1 cellular context compared by ENCODE assay signal in genomic region chr11:57646756-57647303, GRCh38.
A peak's percentile ranks its signal among the peaks of the same experiment; 100 is the strongest.
TF ChIP-seq lines count a peak whose summit lies in the region.

No MANE protein-coding gene starts in this region.

TF ChIP-seq in WTC11, 78 proteins besides CTCF, POLR2A, EP300 and RAD21 (continued from another document and continues in another):
- TF ChIP-seq PRDM15 (CRISPR knock-in tag; IDR thresholded peaks at IDR 0.05) (peak; percentile 51), FOXP4 (CRISPR knock-in tag; IDR thresholded peaks at IDR 0.05) (peak; percentile 48; the same call in 1 of the 2 replicates), HMGA2 (CRISPR knock-in tag; IDR thresholded peaks at IDR 0.05) (no peak), ZNF396 (CRISPR knock-in tag; IDR thresholded peaks at IDR 0.05; ENCODE audit: borderline replicate concordance) (no peak), ZNF263 (CRISPR knock-in tag; IDR thresholded peaks at IDR 0.05; ENCODE audit: low read depth) (peak; percentile 65; the same call in 1 of the 2 replicates), SOX15 (CRISPR knock-in tag; IDR thresholded peaks at IDR 0.05) (no peak), MYBL2 (CRISPR knock-in tag; IDR thresholded peaks at IDR 0.05) (peak; percentile 94), EMX1 (CRISPR knock-in tag; IDR thresholded peaks at IDR 0.05) (peak; percentile 78; the same call in 1 of the 2 replicates), ETV6 (CRISPR knock-in tag; IDR thresholded peaks at IDR 0.05) (peak; percentile 79), ZNF317 (CRISPR knock-in tag; IDR thresholded peaks at IDR 0.05; ENCODE audit: borderline replicate concordance, low read depth) (no peak), FOXP1 (CRISPR knock-in tag; IDR thresholded peaks at IDR 0.05; ENCODE audit: borderline replicate concordance) (peak; percentile 98), OVOL2 (CRISPR knock-in tag; IDR thresholded peaks at IDR 0.05; ENCODE audit: borderline replicate concordance) (no peak), ZBTB21 (CRISPR knock-in tag; IDR thresholded peaks at IDR 0.05; ENCODE audit: borderline replicate concordance) (peak; percentile 88), RELA (CRISPR knock-in tag; IDR thresholded peaks at IDR 0.05; ENCODE audit: borderline replicate concordance) (no peak; the same call in 1 of the 2 replicates), HMGXB4 (CRISPR knock-in tag; IDR thresholded peaks at IDR 0.05) (peak; percentile 66; the same call in 1 of the 2 replicates), PRRX2 (CRISPR knock-in tag; IDR thresholded peaks at IDR 0.05) (peak; percentile 93), TP53 (CRISPR knock-in tag; IDR thresholded peaks at IDR 0.05) (peak; percentile 93), MLX (CRISPR knock-in tag; IDR thresholded peaks at IDR 0.05) (no peak), ZNF416 (CRISPR knock-in tag; IDR thresholded peaks at IDR 0.05) (peak; percentile 97), GRHL2 (CRISPR knock-in tag; IDR thresholded peaks at IDR 0.05; ENCODE audit: insufficient replicate concordance, severe bottlenecking) (no peak), KAT7 (CRISPR knock-in tag; IDR thresholded peaks at IDR 0.05; ENCODE audit: borderline replicate concordance) (peak; percentile 7; the same call in 1 of the 2 replicates), SMAD3 (CRISPR knock-in tag; IDR thresholded peaks at IDR 0.05; ENCODE audit: borderline replicate concordance) (peak; percentile 81), ESRRA (CRISPR knock-in tag; IDR thresholded peaks at IDR 0.05; ENCODE audit: borderline replicate concordance) (no peak; the same call in 1 of the 2 replicates), ZNF532 (CRISPR knock-in tag; IDR thresholded peaks at IDR 0.05; ENCODE audit: borderline replicate concordance) (peak; percentile 48; the same call in 1 of the 2 replicates), ERG (CRISPR knock-in tag; IDR thresholded peaks at IDR 0.05) (peak; percentile 84)
- TF ChIP-seq, protein P1, sequence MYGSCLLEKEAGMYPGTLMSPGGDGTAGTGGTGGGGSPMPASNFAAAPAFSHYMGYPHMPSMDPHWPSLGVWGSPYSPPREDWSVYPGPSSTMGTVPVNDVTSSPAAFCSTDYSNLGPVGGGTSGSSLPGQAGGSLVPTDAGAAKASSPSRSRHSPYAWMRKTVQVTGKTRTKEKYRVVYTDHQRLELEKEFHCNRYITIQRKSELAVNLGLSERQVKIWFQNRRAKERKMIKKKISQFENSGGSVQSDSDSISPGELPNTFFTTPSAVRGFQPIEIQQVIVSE (CRISPR knock-in tag; IDR thresholded peaks at IDR 0.05; ENCODE audit: borderline replicate concordance): no peak
- TF ChIP-seq, protein P2, sequence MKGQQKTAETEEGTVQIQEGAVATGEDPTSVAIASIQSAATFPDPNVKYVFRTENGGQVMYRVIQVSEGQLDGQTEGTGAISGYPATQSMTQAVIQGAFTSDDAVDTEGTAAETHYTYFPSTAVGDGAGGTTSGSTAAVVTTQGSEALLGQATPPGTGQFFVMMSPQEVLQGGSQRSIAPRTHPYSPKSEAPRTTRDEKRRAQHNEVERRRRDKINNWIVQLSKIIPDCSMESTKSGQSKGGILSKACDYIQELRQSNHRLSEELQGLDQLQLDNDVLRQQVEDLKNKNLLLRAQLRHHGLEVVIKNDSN (CRISPR knock-in tag; IDR thresholded peaks at IDR 0.05): peak; percentile 36; the same call in 1 of the 2 replicates
- TF ChIP-seq, protein P3, sequence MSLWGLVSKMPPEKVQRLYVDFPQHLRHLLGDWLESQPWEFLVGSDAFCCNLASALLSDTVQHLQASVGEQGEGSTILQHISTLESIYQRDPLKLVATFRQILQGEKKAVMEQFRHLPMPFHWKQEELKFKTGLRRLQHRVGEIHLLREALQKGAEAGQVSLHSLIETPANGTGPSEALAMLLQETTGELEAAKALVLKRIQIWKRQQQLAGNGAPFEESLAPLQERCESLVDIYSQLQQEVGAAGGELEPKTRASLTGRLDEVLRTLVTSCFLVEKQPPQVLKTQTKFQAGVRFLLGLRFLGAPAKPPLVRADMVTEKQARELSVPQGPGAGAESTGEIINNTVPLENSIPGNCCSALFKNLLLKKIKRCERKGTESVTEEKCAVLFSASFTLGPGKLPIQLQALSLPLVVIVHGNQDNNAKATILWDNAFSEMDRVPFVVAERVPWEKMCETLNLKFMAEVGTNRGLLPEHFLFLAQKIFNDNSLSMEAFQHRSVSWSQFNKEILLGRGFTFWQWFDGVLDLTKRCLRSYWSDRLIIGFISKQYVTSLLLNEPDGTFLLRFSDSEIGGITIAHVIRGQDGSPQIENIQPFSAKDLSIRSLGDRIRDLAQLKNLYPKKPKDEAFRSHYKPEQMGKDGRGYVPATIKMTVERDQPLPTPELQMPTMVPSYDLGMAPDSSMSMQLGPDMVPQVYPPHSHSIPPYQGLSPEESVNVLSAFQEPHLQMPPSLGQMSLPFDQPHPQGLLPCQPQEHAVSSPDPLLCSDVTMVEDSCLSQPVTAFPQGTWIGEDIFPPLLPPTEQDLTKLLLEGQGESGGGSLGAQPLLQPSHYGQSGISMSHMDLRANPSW (CRISPR knock-in tag; conservative IDR thresholded peaks at IDR 0.05; ENCODE audit: low read depth): no peak
- TF ChIP-seq, protein P4, sequence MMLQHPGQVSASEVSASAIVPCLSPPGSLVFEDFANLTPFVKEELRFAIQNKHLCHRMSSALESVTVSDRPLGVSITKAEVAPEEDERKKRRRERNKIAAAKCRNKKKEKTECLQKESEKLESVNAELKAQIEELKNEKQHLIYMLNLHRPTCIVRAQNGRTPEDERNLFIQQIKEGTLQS (CRISPR knock-in tag; conservative IDR thresholded peaks at IDR 0.05): no peak
- TF ChIP-seq, protein P5, sequence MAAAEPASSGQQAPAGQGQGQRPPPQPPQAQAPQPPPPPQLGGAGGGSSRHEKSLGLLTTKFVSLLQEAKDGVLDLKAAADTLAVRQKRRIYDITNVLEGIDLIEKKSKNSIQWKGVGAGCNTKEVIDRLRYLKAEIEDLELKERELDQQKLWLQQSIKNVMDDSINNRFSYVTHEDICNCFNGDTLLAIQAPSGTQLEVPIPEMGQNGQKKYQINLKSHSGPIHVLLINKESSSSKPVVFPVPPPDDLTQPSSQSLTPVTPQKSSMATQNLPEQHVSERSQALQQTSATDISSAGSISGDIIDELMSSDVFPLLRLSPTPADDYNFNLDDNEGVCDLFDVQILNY (CRISPR knock-in tag; IDR thresholded peaks at IDR 0.05): peak; percentile 62
- TF ChIP-seq, protein P6, sequence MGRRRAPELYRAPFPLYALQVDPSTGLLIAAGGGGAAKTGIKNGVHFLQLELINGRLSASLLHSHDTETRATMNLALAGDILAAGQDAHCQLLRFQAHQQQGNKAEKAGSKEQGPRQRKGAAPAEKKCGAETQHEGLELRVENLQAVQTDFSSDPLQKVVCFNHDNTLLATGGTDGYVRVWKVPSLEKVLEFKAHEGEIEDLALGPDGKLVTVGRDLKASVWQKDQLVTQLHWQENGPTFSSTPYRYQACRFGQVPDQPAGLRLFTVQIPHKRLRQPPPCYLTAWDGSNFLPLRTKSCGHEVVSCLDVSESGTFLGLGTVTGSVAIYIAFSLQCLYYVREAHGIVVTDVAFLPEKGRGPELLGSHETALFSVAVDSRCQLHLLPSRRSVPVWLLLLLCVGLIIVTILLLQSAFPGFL (CRISPR knock-in tag; IDR thresholded peaks at IDR 0.05; ENCODE audit: borderline replicate concordance): no peak
- TF ChIP-seq, protein P7, sequence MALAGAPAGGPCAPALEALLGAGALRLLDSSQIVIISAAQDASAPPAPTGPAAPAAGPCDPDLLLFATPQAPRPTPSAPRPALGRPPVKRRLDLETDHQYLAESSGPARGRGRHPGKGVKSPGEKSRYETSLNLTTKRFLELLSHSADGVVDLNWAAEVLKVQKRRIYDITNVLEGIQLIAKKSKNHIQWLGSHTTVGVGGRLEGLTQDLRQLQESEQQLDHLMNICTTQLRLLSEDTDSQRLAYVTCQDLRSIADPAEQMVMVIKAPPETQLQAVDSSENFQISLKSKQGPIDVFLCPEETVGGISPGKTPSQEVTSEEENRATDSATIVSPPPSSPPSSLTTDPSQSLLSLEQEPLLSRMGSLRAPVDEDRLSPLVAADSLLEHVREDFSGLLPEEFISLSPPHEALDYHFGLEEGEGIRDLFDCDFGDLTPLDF (CRISPR knock-in tag; IDR thresholded peaks at IDR 0.05): peak; percentile 95; the same call in 1 of the 2 replicates
